Comparison of ENCODE assay signal across 28 cellular contexts in the genomic region with DNA sequence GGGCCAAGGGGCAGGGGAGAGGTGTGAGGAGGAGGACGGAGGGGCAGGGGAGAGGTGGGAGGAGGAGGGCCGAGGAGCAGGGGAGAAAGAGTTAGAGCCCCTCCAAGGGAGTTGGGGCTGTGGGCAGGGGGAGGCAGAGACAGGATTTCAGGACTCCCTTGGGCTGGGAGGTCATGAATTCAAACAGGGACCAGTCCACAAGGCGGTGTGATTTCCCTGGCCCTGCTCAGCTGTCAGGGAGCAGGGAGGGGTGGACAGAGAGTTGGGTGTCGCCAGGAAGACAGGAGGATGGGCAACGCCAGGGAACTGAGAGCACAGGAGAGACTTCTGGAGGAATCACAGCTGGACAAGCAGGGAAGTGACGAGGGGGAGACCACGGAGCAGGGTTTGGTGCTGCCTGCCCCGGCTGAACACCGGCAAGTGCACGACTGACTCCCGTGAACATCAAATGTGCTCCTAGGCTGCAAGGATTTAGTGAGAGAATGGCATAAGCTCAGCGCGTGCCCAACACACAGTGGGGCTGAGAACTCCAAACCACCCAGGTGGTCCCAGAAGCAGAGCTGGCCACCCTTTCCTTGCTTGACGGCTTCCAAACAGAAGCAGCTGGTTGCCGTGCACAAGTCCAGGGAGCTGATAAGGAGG. TPM values are rescaled to one million over a fixed set of nuclear protein-coding genes. Genes with fewer than 3 reads are reported as not detected.
DNase-seq lines count a peak whose midpoint lies in the region; ATAC-seq and TF ChIP-seq lines count a peak whose summit lies in the region.
"Had no signal": no experiment of that assay in that cellular context is flagged by ENCODE, and none has a peak within 500 bp of the region (broad histone marks: within the 10 kb centered on the region; RNA-seq: fewer than 3 reads in every experiment).

No MANE protein-coding gene starts in this region.

- no peaks in the 10 kb centered on the region for H3K9me3 Mint-ChIP-seq in chondrocyte (ENCODE audit: low read depth)
- H3K9me3 Mint-ChIP-seq in neural crest cell, result no peaks in the 10 kb centered on the region

- H3K4me3 Mint-ChIP-seq in chondrocyte (ENCODE audit: unreplicated experiment) (no peak overlapping the region), neural crest cell (peak overlapping the region; percentile 69)
- H3K4me3 Mint-ChIP-seq: activated CD4-positive, alpha-beta memory T cell treated with anti-CD3 and anti-CD28 coated beads, Interleukin-2, amount 10 ng/mL, durations not matched to agents 7 days and 5 days; memory B cell had no signal

- intact Hi-C loops in cardiac septum (cut with DNase I), result no loop called here
- intact Hi-C loops in Right ventricle myocardium inferior (cut with DNase I), result no loop called here
- intact Hi-C loops in transverse colon (cut with DNase I; ENCODE audit: low total_unique reads), result no loop called here

- H3K4me1 Mint-ChIP-seq in chondrocyte (ENCODE audit: low read depth) (no peaks in the 10 kb centered on the region), neural crest cell (peaks cover 17% of the 10 kb centered on the region)
- H3K4me1 Mint-ChIP-seq: activated CD4-positive, alpha-beta memory T cell treated with anti-CD3 and anti-CD28 coated beads, Interleukin-2, amount 10 ng/mL, durations not matched to agents 7 days and 5 days had no signal

- H3K27ac Mint-ChIP-seq in chondrocyte (ENCODE audit: unreplicated experiment) (no peak overlapping the region), neural crest cell (ENCODE audit: unreplicated experiment) (no peak overlapping the region)
- H3K27ac Mint-ChIP-seq: activated CD4-positive, alpha-beta memory T cell treated with anti-CD3 and anti-CD28 coated beads, Interleukin-2, amount 10 ng/mL, durations not matched to agents 7 days and 5 days; memory B cell had no signal

- H3K4me3 ChIP-seq in transverse colon, result no peak overlapping the region
- H3K4me3 ChIP-seq: BLaER1, PC-9, upper lobe of right lung had no signal

- no peak for TF ChIP-seq CTCF in chondrocyte (IDR thresholded peaks at IDR 0.05)
- TF ChIP-seq CTCF in neural crest cell (conservative IDR thresholded peaks at IDR 0.05), result no peak
- TF ChIP-seq CTCF in transverse colon (IDR thresholded peaks at IDR 0.05), result no peak

- DNase-seq in cardiac septum (ENCODE audit: low spot score) (peak; percentile 47), Right ventricle myocardium inferior (ENCODE audit: missing footprints) (no peak), chondrocyte (ENCODE audit: low spot score) (peak; percentile 47), neural crest cell (ENCODE audit: low read depth, low spot score) (no peak), transverse colon (peak; percentile 1), Kasumi-1 (lab: John Stamatoyannopoulos, UW) (no peak), cerebellar cortex (ENCODE audit: low spot score) (no peak), H4 (ENCODE audit: low spot score) (no peak)
- DNase-seq: activated CD4-positive, alpha-beta memory T cell treated with anti-CD3 and anti-CD28 coated beads, Interleukin-2, amount 10 ng/mL, durations not matched to agents 7 days and 5 days; activated CD4-positive, alpha-beta T cell treated with anti-CD3 and anti-CD28 coated beads for 1 hour; activated gamma-delta T cell; effector CD4-positive, alpha-beta T cell; MV-4-11; NCI-H1436 treated with DMSO at 0.1 percent for 48 hours; NCI-H2081 treated with DMSO at 0.1 percent for 48 hours; NK-92 treated with Interleukin-12 subunit alpha and Interleukin-12 subunit beta, amount 100 ng/mL, for 24 hours; PC-9; SIG-M5; stimulated activated naive CD4-positive, alpha-beta T cell had no signal

- H3K27me3 Mint-ChIP-seq in chondrocyte (ENCODE audit: low read depth) (peaks cover 46% of the 10 kb centered on the region), neural crest cell (ENCODE audit: low read depth) (peaks cover 42% of the 10 kb centered on the region)

- no peaks in the 10 kb centered on the region for H3K4me1 ChIP-seq in transverse colon
- H3K4me1 ChIP-seq: upper lobe of right lung had no signal

- no peaks in the 10 kb centered on the region for H3K9me3 ChIP-seq in transverse colon
- H3K9me3 ChIP-seq: neutrophil, upper lobe of right lung had no signal

- 33 to 48% methylated on average over 5 to 15 of the region's 15 CpGs for WGBS in transverse colon (ENCODE audit: low coverage in 1 of 2), 2 donors

- no peak for TF ChIP-seq EP300 in transverse colon (IDR thresholded peaks at IDR 0.05; ENCODE audit: low read depth)

- in situ Hi-C loops in transverse colon (cut with MboI; ENCODE audit: low pct_ligation_motif_present in 1 of 4, low pct_unique_long_range_greater_than_20kb in 1 of 4, low sequenced_read_pairs in 3 of 4), result no loop called here

- H3K36me3 ChIP-seq in transverse colon, result no peaks in the 10 kb centered on the region
- H3K36me3 ChIP-seq: BLaER1, neutrophil, upper lobe of right lung had no signal

- TF ChIP-seq POLR2A in transverse colon (IDR thresholded peaks at IDR 0.05), result no peak

- H3K27ac ChIP-seq in transverse colon, result no peak overlapping the region
- H3K27ac ChIP-seq: BLaER1, epithelial cell of prostate, neutrophil, PC-9, upper lobe of right lung had no signal

- ATAC-seq in Right ventricle myocardium inferior, result no peak
- ATAC-seq: HCT116, left colon, upper lobe of right lung had no signal

- peaks cover 2% of the 10 kb centered on the region for H3K36me3 Mint-ChIP-seq in chondrocyte (ENCODE audit: low read depth)
- H3K36me3 Mint-ChIP-seq in neural crest cell (ENCODE audit: low read depth), result no peaks in the 10 kb centered on the region
- H3K36me3 Mint-ChIP-seq: memory B cell had no signal

- peaks cover 28% of the 10 kb centered on the region for H3K27me3 ChIP-seq in transverse colon

RNA-seq across cellular contexts. Expression of gene OLFM1, which starts 17.8 kb away (rescaled TPM):
- total RNA-seq in cardiac septum (8.6 TPM), Right ventricle myocardium inferior (17.9 TPM), chondrocyte (1.2 to 4.2 TPM (median 2.8 TPM) in 3 replicates), neural crest cell (23.3 and 27.2 TPM in 2 replicates), transverse colon (1 to 10 TPM in 3 of 4 donors, not detected in 1; 3.7 to 7.8 (median 4.0) TPM)
- 34.9 and 50.8 TPM in 2 replicates for total RNA-seq in H4 (2014; rRNA removed; shearing (Covaris generic))
- total RNA-seq: activated CD4-positive, alpha-beta memory T cell treated with anti-CD3 and anti-CD28 coated beads, Interleukin-2, amount 10 ng/mL, durations not matched to agents 7 days and 5 days; LHCN-M2; PC-9; T-helper 2 cell treated with Interferon-gamma antibody and Interleukin-4, amounts not matched to agents 100 ng/mL and 5 ng/mL, for 36 hours had no signal

Comparison
In these comparisons a context has a peak if more than half of its experiments do, and no peak if none do; other contexts are left out.
1. DNase-seq: peak in cardiac septum (single experiment), chondrocyte (single experiment) and transverse colon (single experiment); none in Right ventricle myocardium inferior (single experiment), neural crest cell (single experiment), Kasumi-1 (0 of 2), cerebellar cortex (single experiment) and H4 (single experiment).